ENCODE assay signal across 18 cellular contexts in genomic region chr10:15223174-15223573, GRCh38. TPM values are rescaled to one million over a fixed set of nuclear protein-coding genes. Genes with fewer than 3 reads are reported as not detected.
DNase-seq lines count a peak whose midpoint lies in the region; ATAC-seq, FAIRE-seq and TF ChIP-seq lines count a peak whose summit lies in the region.
"Had no signal": no experiment of that assay in that cellular context is flagged by ENCODE, and none has a peak within 500 bp of the region (broad histone marks: within the 10 kb centered on the region; RNA-seq: fewer than 3 reads in every experiment).

No MANE protein-coding gene starts in this region.

- H3K4me3 ChIP-seq in endothelial cell of umbilical vein (replicated peaks in 1 of 3; ENCODE audit: insufficient read depth in 1 of 3, low read depth in 1 of 3, low read length in 3 of 3): no peak overlapping the region
- H3K4me3 ChIP-seq in osteoblast (ENCODE audit: insufficient read depth, low read length): no peak overlapping the region
- no peak overlapping the region for H3K4me3 ChIP-seq in stomach
- no peak overlapping the region for H3K4me3 ChIP-seq in right atrium auricular region
- H3K4me3 ChIP-seq: thoracic aorta had no signal

- POLR2A ChIA-PET in endothelial cell of umbilical vein (lab: Charles Lee): no interaction called here

- H3K36me3 Mint-ChIP-seq in CD14-positive monocyte: no peaks in the 10 kb centered on the region

- no peaks in the 10 kb centered on the region for H3K9me1 ChIP-seq in endothelial cell of umbilical vein (replicated peaks; ENCODE audit: control insufficient read depth, extremely low read depth, insufficient read depth, low read length)

- H3K4me2 ChIP-seq in endothelial cell of umbilical vein (ENCODE audit: insufficient read depth, low read length) (no peak overlapping the region), osteoblast (ENCODE audit: insufficient read depth, low read length) (no peak overlapping the region)

- H4K20me1 ChIP-seq in endothelial cell of umbilical vein (replicated peaks; ENCODE audit: control insufficient read depth, extremely low read depth, insufficient read depth, low read length): no peaks in the 10 kb centered on the region
- no peaks in the 10 kb centered on the region for H4K20me1 ChIP-seq in osteoblast (ENCODE audit: insufficient read depth, low read length)

- H3K27me3 Mint-ChIP-seq in CD14-positive monocyte (ENCODE audit: low read depth in 3 of 3): peaks cover 0 to 9% (median 5%) of the 10 kb centered on the region in 3 donors
- H3K27me3 Mint-ChIP-seq: activated naive CD8-positive, alpha-beta T cell treated with anti-CD3 and anti-CD28 coated beads for 36 hours had no signal

- no TSS peak for BruUV-seq in endothelial cell of umbilical vein (replicated peaks; lab: Mats Ljungman, UMichigan)

- intact Hi-C loops in endothelial cell of umbilical vein (cut with micrococcal nuclease) (no loop called here), stomach (cut with DNase I; ENCODE audit: low total_unique reads) (no loop called here), CD14-positive monocyte (cut with micrococcal nuclease) (no loop called here)

- TF ChIP-seq POLR2A in endothelial cell of umbilical vein (IDR thresholded peaks at IDR 0.05; ENCODE audit: low read depth, low read length) (no peak), stomach (IDR thresholded peaks at IDR 0.05) (no peak)

- peak; percentile 33 for DNase-seq in Ammon's horn (ENCODE audit: low spot score)
- DNase-seq in endothelial cell of umbilical vein (ENCODE audit: low read depth, low spot score): peak; percentile 31
- DNase-seq in osteoblast (ENCODE audit: insufficient read length, low spot score, missing footprints): peak; percentile 93
- no peak for DNase-seq in stomach
- no peak for DNase-seq in NCI-H1105 (lab: John Stamatoyannopoulos, UW)
- DNase-seq in CD14-positive monocyte (ENCODE audit: low spot score): no peak
- no peak for DNase-seq in right atrium auricular region (ENCODE audit: low spot score)
- DNase-seq: activated naive CD8-positive, alpha-beta T cell treated with anti-CD3 and anti-CD28 coated beads for 36 hours; activated T-cell treated with anti-CD3 and anti-CD28 coated beads, Interleukin-2, amount 50 U/mL, for 72 hours; GOT3; NCI-H69; T-helper 2 cell had no signal

- no peak for TF ChIP-seq EP300 in stomach (IDR thresholded peaks at IDR 0.05)

- peaks cover 7 to 26% (median 12%) of the 10 kb centered on the region in 7 donors for H3K9me3 Mint-ChIP-seq in CD14-positive monocyte

- no peak overlapping the region for H2AFZ ChIP-seq in endothelial cell of umbilical vein (ENCODE audit: low read depth, low read length)
- no peak overlapping the region for H2AFZ ChIP-seq in osteoblast (ENCODE audit: low read length)

- dilution Hi-C loops in endothelial cell of umbilical vein (cut with MboI; ENCODE audit: extremely low pct_ligation_motif_present, low sequenced_read_pairs): no loop called here

- no peak overlapping the region for H3K27ac Mint-ChIP-seq in CD14-positive monocyte
- H3K27ac Mint-ChIP-seq: activated naive CD8-positive, alpha-beta T cell treated with anti-CD3 and anti-CD28 coated beads for 36 hours; activated T-cell treated with anti-CD3 and anti-CD28 coated beads, Interleukin-2, amount 50 U/mL, for 72 hours; B cell had no signal

- 74 to 92% (median 83%) methylated on average over 6 of the region's 6 CpGs for WGBS in stomach, 5 donors

- H3K27ac ChIP-seq in endothelial cell of umbilical vein (ENCODE audit: insufficient read depth, low read depth, low read length) (no peak overlapping the region), osteoblast (ENCODE audit: low read depth, low read length) (peak overlapping the region; percentile 73), stomach (no peak overlapping the region), right atrium auricular region (no peak overlapping the region)
- H3K27ac ChIP-seq: neutrophil, thoracic aorta had no signal

- peaks cover 0 to 6% of the 10 kb centered on the region in 2 experiments for H3K36me3 ChIP-seq in endothelial cell of umbilical vein (ENCODE audit: control insufficient read depth in 2 of 2, extremely low read depth in 1 of 2, insufficient read depth in 2 of 2, low read length in 2 of 2)
- H3K36me3 ChIP-seq in osteoblast (ENCODE audit: insufficient read depth, low read length): no peaks in the 10 kb centered on the region
- H3K36me3 ChIP-seq in stomach: peaks cover 0 to 32% (median 23%) of the 10 kb centered on the region in 4 donors
- no peaks in the 10 kb centered on the region for H3K36me3 ChIP-seq in right atrium auricular region
- H3K36me3 ChIP-seq: neutrophil, thoracic aorta had no signal

- H3K27me3 ChIP-seq in endothelial cell of umbilical vein (ENCODE audit: control insufficient read depth in 2 of 2, insufficient read depth in 2 of 2, low read length in 2 of 2) (no peaks in the 10 kb centered on the region), osteoblast (ENCODE audit: insufficient read depth, low read length) (no peaks in the 10 kb centered on the region), stomach (no peaks in the 10 kb centered on the region), right atrium auricular region (no peaks in the 10 kb centered on the region)

- H3K4me1 ChIP-seq in endothelial cell of umbilical vein (ENCODE audit: control insufficient read depth, extremely low read depth, insufficient read depth, low read length): peaks cover 7% of the 10 kb centered on the region
- H3K4me1 ChIP-seq in osteoblast (ENCODE audit: insufficient read depth, low read length): peaks cover 30% of the 10 kb centered on the region
- H3K4me1 ChIP-seq in stomach: no peaks in the 10 kb centered on the region
- H3K4me1 ChIP-seq in right atrium auricular region: no peaks in the 10 kb centered on the region

- peak; percentile 26 for FAIRE-seq in endothelial cell of umbilical vein (lab: Jason Lieb, UNC)
- FAIRE-seq: bronchial epithelial cell, islet of Langerhans had no signal

- ATAC-seq in SK-N-SH treated with all-trans-retinoic acid at 6 μM for 48 hours: peak; percentile 73
- ATAC-seq: activated T-cell treated with anti-CD3 and anti-CD28 coated beads, Interleukin-2, amount 50 U/mL, for 72 hours had no signal

- H3K4me3 Mint-ChIP-seq in CD14-positive monocyte: no peak overlapping the region
- H3K4me3 Mint-ChIP-seq: activated naive CD8-positive, alpha-beta T cell treated with anti-CD3 and anti-CD28 coated beads for 36 hours; activated T-cell treated with anti-CD3 and anti-CD28 coated beads, Interleukin-2, amount 50 U/mL, for 72 hours; B cell had no signal

- TF ChIP-seq CTCF in endothelial cell of umbilical vein (IDR thresholded peaks at IDR 0.05; ENCODE audit: extremely low read depth in 1 of 2, insufficient read depth in 1 of 2, low read depth in 1 of 2, low read length in 2 of 2): no peak
- TF ChIP-seq CTCF in osteoblast (IDR thresholded peaks at IDR 0.05; ENCODE audit: extremely low read depth, low read depth, low read length): no peak
- no peak for TF ChIP-seq CTCF in stomach (IDR thresholded peaks at IDR 0.05)
- TF ChIP-seq CTCF in CD14-positive monocyte (IDR thresholded peaks at IDR 0.05): no peak
- no peak for TF ChIP-seq CTCF in right atrium auricular region (IDR thresholded peaks at IDR 0.05)

- CTCF ChIA-PET in endothelial cell of umbilical vein (lab: Charles Lee): interaction anchor here (0.7 to 1.6 kb wide), 6 partner anchors 12 to 148 kb away, joined by 3 to 6 read pairs (median 4); partner anchors contain the start of gene FAM171A1

- H3K9me3 ChIP-seq in endothelial cell of umbilical vein (replicated peaks; ENCODE audit: control insufficient read depth, insufficient read depth, low read length) (no peaks in the 10 kb centered on the region), osteoblast (ENCODE audit: low read depth, low read length) (no peaks in the 10 kb centered on the region), stomach (no peaks in the 10 kb centered on the region), right atrium auricular region (no peaks in the 10 kb centered on the region)
- H3K9me3 ChIP-seq: neutrophil, thoracic aorta had no signal

- H3K9ac ChIP-seq in endothelial cell of umbilical vein (replicated peaks; ENCODE audit: extremely low read depth, insufficient read depth, low read length): no peak overlapping the region

- no peaks in the 10 kb centered on the region for H3K79me2 ChIP-seq in endothelial cell of umbilical vein (ENCODE audit: control insufficient read depth, insufficient read depth, low read length)
- no peaks in the 10 kb centered on the region for H3K79me2 ChIP-seq in osteoblast (ENCODE audit: insufficient read depth, low read length)

- no peaks in the 10 kb centered on the region for H3K4me1 Mint-ChIP-seq in CD14-positive monocyte
- H3K4me1 Mint-ChIP-seq: B cell had no signal

TF ChIP-seq in SK-N-SH treated with all-trans-retinoic acid at 6 μM for 48 hours, 23 proteins besides CTCF, POLR2A, EP300 and RAD21 (continues in another document):
- no peak for TF ChIP-seq OSR1 (CRISPR knock-in tag; IDR thresholded peaks at IDR 0.05)

TF ChIP-seq in endothelial cell of umbilical vein, 7 proteins besides CTCF, POLR2A, EP300 and RAD21:
- no peak for TF ChIP-seq MYC (IDR thresholded peaks at IDR 0.05; ENCODE audit: low read depth, low read length)

RNA-seq across cellular contexts. Expression of gene NMT2, which starts 54.7 kb away (rescaled TPM):
- total RNA-seq in endothelial cell of umbilical vein (109 and 110 TPM in 2 replicates), osteoblast (43.8 and 61.0 TPM in 2 replicates), stomach (100 to 1,000 TPM in 1 of 5 donors, 10 to 100 TPM in 3, 1 to 10 TPM in 1; 6.1 to 107 (median 12.9) TPM), right atrium auricular region (10 to 100 TPM in 1 of 2 donors, 1 to 10 TPM in 1; 9.7 to 10.5 TPM)
- polyA plus RNA-seq in endothelial cell of umbilical vein (31.9 and 39.0 TPM in 2 replicates), stomach (1 to 10 TPM; 5.5 to 7.6 (median 6.9) TPM), CD14-positive monocyte (1 to 10 TPM in 1 of 2 donors, under 1 TPM in 1; 0.36 to 1.1 TPM)
- polyA plus RNA-seq in endothelial cell of umbilical vein (2011; cell fraction: cytosol; rRNA removed): 48.3 and 49.3 TPM in 2 replicates
- 78.4 and 107 TPM in 2 replicates for polyA plus RNA-seq in endothelial cell of umbilical vein (2011; cell fraction: nucleus; rRNA removed)
- polyA plus RNA-seq in endothelial cell of umbilical vein (2012): 58.9 and 84.5 TPM in 2 replicates
- 32.7 and 34.9 TPM in 2 replicates for polyA minus RNA-seq in endothelial cell of umbilical vein
- polyA minus RNA-seq in endothelial cell of umbilical vein (2011; cell fraction: cytosol; rRNA and poly(A)+ RNA removed): not detected
- polyA minus RNA-seq in endothelial cell of umbilical vein (2011; cell fraction: nucleus; rRNA and poly(A)+ RNA removed): 58.9 and 70.1 TPM in 2 replicates

Comparison
In these comparisons a context has a peak if more than half of its experiments do, and no peak if none do; other contexts are left out.
1. DNase-seq: peak in Ammon's horn (single experiment), endothelial cell of umbilical vein (single experiment) and osteoblast (single experiment); none in stomach (single experiment), NCI-H1105 (single experiment), CD14-positive monocyte (single experiment) and right atrium auricular region (single experiment).